21 cellular contexts compared by ENCODE assay signal in the genomic region with DNA sequence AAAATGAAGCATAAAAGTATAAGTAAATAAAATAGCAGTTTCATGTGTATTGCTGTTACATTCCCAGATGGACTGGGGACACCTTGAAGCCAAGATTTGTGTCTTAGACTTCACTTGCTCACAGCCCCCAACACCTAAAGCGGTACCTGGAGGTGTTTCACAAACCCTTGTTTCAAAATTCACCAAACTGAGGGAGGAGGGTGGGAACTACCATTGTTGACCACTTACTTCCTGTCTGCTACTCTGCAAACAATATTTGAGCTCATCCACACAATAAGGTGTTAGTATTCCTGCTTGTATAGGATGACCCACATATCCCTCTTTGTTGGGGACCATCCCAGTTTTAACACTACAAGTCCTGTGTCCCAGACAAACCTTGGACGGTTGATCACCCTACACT.
"Had no signal": no experiment of that assay in that cellular context is flagged by ENCODE, and none has a peak within 500 bp of the region (broad histone marks: within the 10 kb centered on the region; RNA-seq: fewer than 3 reads in every experiment).

No MANE protein-coding gene starts in this region.

- H3K4me2 ChIP-seq: SK-N-SH had no signal

- H3K36me3 ChIP-seq: MG63 had no signal

- DNase-seq: IMR-90, Karpas-422, KG1, MG63, NCI-H1092, NCI-H1417 treated with DMSO at 0.1 percent for 48 hours, NCI-H146, NCI-H1694 treated with DMSO at 0.1 percent for 48 hours, NCI-H1930, NCI-H2081, NCI-H2107, NCI-H226, NCI-H510A, NCI-H524 treated with DMSO at 0.1 percent for 48 hours, NCI-H69, NCI-H774, Right ventricle myocardium superior, RPMI8226, SIG-M5, SK-N-SH had no signal

- H3K9me2 ChIP-seq: SK-N-SH had no signal

- ATAC-seq: HepG2 had no signal

- H3K4me3 ChIP-seq: MG63 had no signal

- H3K9me3 ChIP-seq: MG63, SK-N-SH had no signal
